23 cellular contexts compared by ENCODE assay signal in the genomic region with DNA sequence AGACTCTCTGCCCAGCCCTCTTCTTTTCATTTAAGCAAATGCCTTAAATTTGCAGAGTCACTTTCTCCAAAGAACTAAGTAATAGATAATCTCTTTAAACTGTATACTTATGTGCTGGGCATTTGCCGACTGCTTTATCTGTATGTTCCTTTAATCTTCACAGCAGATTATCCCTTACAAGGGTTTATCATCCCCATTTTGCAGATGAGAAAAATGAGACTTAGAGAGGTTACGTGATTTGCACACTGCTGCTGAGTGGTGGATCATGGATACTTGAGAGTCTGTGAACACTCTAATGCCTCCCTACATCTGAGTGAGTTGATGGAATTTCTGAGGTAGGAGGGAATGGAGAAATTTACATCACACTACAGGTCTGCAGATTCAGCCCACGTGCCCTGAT. TPM values are rescaled to one million over a fixed set of nuclear protein-coding genes. Genes with fewer than 3 reads are reported as not detected.
A peak's percentile ranks its signal among the peaks of the same experiment; 100 is the strongest.
DNase-seq lines count a peak whose midpoint lies in the region; ATAC-seq and TF ChIP-seq lines count a peak whose summit lies in the region.
"Had no signal": no experiment of that assay in that cellular context is flagged by ENCODE, and none has a peak within 500 bp of the region (broad histone marks: within the 10 kb centered on the region; RNA-seq: fewer than 3 reads in every experiment).

No MANE protein-coding gene starts in this region.

- H3K4me1 Mint-ChIP-seq in activated CD8-positive, alpha-beta memory T cell treated with anti-CD3 and anti-CD28 coated beads, Interleukin-2, amount 10 ng/mL, durations not matched to agents 7 days and 5 days = peaks cover 41% of the 10 kb centered on the region
- H3K4me1 Mint-ChIP-seq in activated naive CD8-positive, alpha-beta T cell treated with anti-CD3 and anti-CD28 coated beads for 36 hours = peaks cover 46% of the 10 kb centered on the region
- peaks cover 29% of the 10 kb centered on the region for H3K4me1 Mint-ChIP-seq in nephron

- H3K4me1 ChIP-seq in Loucy (ENCODE audit: insufficient read depth, low read length, poor library complexity, severe bottlenecking) (peaks cover 11% of the 10 kb centered on the region), upper lobe of right lung (peaks cover 22% of the 10 kb centered on the region)

- H3K4me2 ChIP-seq in Loucy (ENCODE audit: low read depth, low read length, poor library complexity, severe bottlenecking) = peak overlapping the region; percentile 98

- H3K36me3 ChIP-seq in Loucy (ENCODE audit: insufficient read depth, low read length) (peaks cover 6% of the 10 kb centered on the region; the same call in 1 of the 2 replicates), upper lobe of right lung (peaks cover 33% of the 10 kb centered on the region)

- H3F3A ChIP-seq in Loucy (ENCODE audit: low read depth) = no peaks in the 10 kb centered on the region

- no peak for TF ChIP-seq CTCF in Loucy (conservative IDR thresholded peaks at IDR 0.05; ENCODE audit: low read length)
- TF ChIP-seq CTCF in nephron (IDR thresholded peaks at IDR 0.05; ENCODE audit: unreplicated experiment in 3 of 3) = no peak
- TF ChIP-seq CTCF in upper lobe of right lung (IDR thresholded peaks at IDR 0.05) = no peak

- H3K9me3 Mint-ChIP-seq in activated CD8-positive, alpha-beta memory T cell treated with anti-CD3 and anti-CD28 coated beads, Interleukin-2, amount 10 ng/mL, durations not matched to agents 7 days and 5 days (ENCODE audit: low read depth) = no peaks in the 10 kb centered on the region
- H3K9me3 Mint-ChIP-seq in activated naive CD8-positive, alpha-beta T cell treated with anti-CD3 and anti-CD28 coated beads for 36 hours = no peaks in the 10 kb centered on the region
- no peaks in the 10 kb centered on the region for H3K9me3 Mint-ChIP-seq in nephron
- H3K9me3 Mint-ChIP-seq: CD14-positive monocyte had no signal

- H3K27me3 ChIP-seq in Loucy (ENCODE audit: insufficient read depth, low read length, poor library complexity, severe bottlenecking) = no peaks in the 10 kb centered on the region
- no peaks in the 10 kb centered on the region for H3K27me3 ChIP-seq in upper lobe of right lung

- H3K27me3 Mint-ChIP-seq in activated CD8-positive, alpha-beta memory T cell treated with anti-CD3 and anti-CD28 coated beads, Interleukin-2, amount 10 ng/mL, durations not matched to agents 7 days and 5 days = no peaks in the 10 kb centered on the region
- H3K27me3 Mint-ChIP-seq in activated naive CD8-positive, alpha-beta T cell treated with anti-CD3 and anti-CD28 coated beads for 36 hours = no peaks in the 10 kb centered on the region
- no peaks in the 10 kb centered on the region for H3K27me3 Mint-ChIP-seq in nephron (ENCODE audit: low read depth)
- H3K27me3 Mint-ChIP-seq: B cell had no signal

- peaks cover 39% of the 10 kb centered on the region for H3K79me2 ChIP-seq in Loucy (ENCODE audit: insufficient read depth, low read length)

- no peaks in the 10 kb centered on the region for H3K9me3 ChIP-seq in Loucy (ENCODE audit: insufficient read depth, low read depth, low read length)
- H3K9me3 ChIP-seq in upper lobe of right lung = no peaks in the 10 kb centered on the region

- H3K9me2 ChIP-seq in Loucy (replicated peaks; ENCODE audit: low read depth, low read length) = no peaks in the 10 kb centered on the region

- no peak overlapping the region for H3K27ac ChIP-seq in upper lobe of right lung
- H3K27ac ChIP-seq: HL-60 had no signal

- intact Hi-C loops in upper lobe of right lung (cut with DNase I) (no loop called here), left colon (cut with DNase I, micrococcal nuclease) (no loop called here)

- no peak overlapping the region for H3K4me3 ChIP-seq in Loucy (ENCODE audit: low read length, poor library complexity, severe bottlenecking)
- no peak overlapping the region for H3K4me3 ChIP-seq in upper lobe of right lung

- peak overlapping the region; percentile 31 for H3K27ac Mint-ChIP-seq in activated CD8-positive, alpha-beta memory T cell treated with anti-CD3 and anti-CD28 coated beads, Interleukin-2, amount 10 ng/mL, durations not matched to agents 7 days and 5 days
- peak overlapping the region; percentile 6 for H3K27ac Mint-ChIP-seq in activated naive CD8-positive, alpha-beta T cell treated with anti-CD3 and anti-CD28 coated beads for 36 hours
- no peak overlapping the region for H3K27ac Mint-ChIP-seq in nephron
- H3K27ac Mint-ChIP-seq: B cell had no signal

- no peak for DNase-seq in activated CD8-positive, alpha-beta memory T cell treated with anti-CD3 and anti-CD28 coated beads, Interleukin-2, amount 10 ng/mL, durations not matched to agents 7 days and 5 days
- DNase-seq in activated CD8-positive, alpha-beta memory T cell treated with anti-CD3 and anti-CD28 coated beads, Interleukin-2, amount 50 U/mL, for 48 hours = no peak
- no peak for DNase-seq in activated naive CD8-positive, alpha-beta T cell treated with anti-CD3 and anti-CD28 coated beads for 36 hours
- DNase-seq in upper lobe of right lung = no peak
- no peak for DNase-seq in SW480 (ENCODE audit: low spot score)
- DNase-seq in left colon = no peak
- DNase-seq: EL, GF-D8, GOT3, HCEC 1CT, KBM-7, NCI-H1092, NCI-H146, NCI-H2029, NCI-H2227 treated with DMSO at 0.1 percent for 48 hours, NCI-H510A, NCI-H748 treated with DMSO at 0.1 percent for 48 hours had no signal

- no peak overlapping the region for H3K4me3 Mint-ChIP-seq in activated CD8-positive, alpha-beta memory T cell treated with anti-CD3 and anti-CD28 coated beads, Interleukin-2, amount 10 ng/mL, durations not matched to agents 7 days and 5 days
- no peak overlapping the region for H3K4me3 Mint-ChIP-seq in activated naive CD8-positive, alpha-beta T cell treated with anti-CD3 and anti-CD28 coated beads for 36 hours
- peak overlapping the region in 2 of 3 experiments; percentile 21 to 38 for H3K4me3 Mint-ChIP-seq in nephron
- H3K4me3 Mint-ChIP-seq: B cell, CD14-positive monocyte had no signal

- CTCF ChIA-PET in activated CD8-positive, alpha-beta memory T cell treated with anti-CD3 and anti-CD28 coated beads, Interleukin-2, amount 10 ng/mL, durations not matched to agents 7 days and 5 days (lab: Charles Lee) = no interaction called here

- H3K9ac ChIP-seq in Loucy (ENCODE audit: low read depth, low read length, poor library complexity, severe bottlenecking) = no peak overlapping the region

- H2AFZ ChIP-seq in Loucy (ENCODE audit: low read length) = no peak overlapping the region

- H4K20me1 ChIP-seq in Loucy (ENCODE audit: insufficient read depth, low read length, poor library complexity, severe bottlenecking) = peaks cover 8% of the 10 kb centered on the region

- ATAC-seq in activated CD8-positive, alpha-beta memory T cell treated with anti-CD3 and anti-CD28 coated beads, Interleukin-2, amount 10 ng/mL, durations not matched to agents 7 days and 5 days = no peak
- ATAC-seq in upper lobe of right lung (no peak), left colon (no peak)
- ATAC-seq: HepG2 had no signal

- H3K36me3 Mint-ChIP-seq in activated CD8-positive, alpha-beta memory T cell treated with anti-CD3 and anti-CD28 coated beads, Interleukin-2, amount 10 ng/mL, durations not matched to agents 7 days and 5 days = peaks cover 46% of the 10 kb centered on the region
- peaks cover 62% of the 10 kb centered on the region for H3K36me3 Mint-ChIP-seq in activated naive CD8-positive, alpha-beta T cell treated with anti-CD3 and anti-CD28 coated beads for 36 hours
- peaks cover 35% of the 10 kb centered on the region for H3K36me3 Mint-ChIP-seq in nephron (ENCODE audit: low read depth)

RNA-seq across cellular contexts. Expression of a gene that starts 4.2 kb away (rescaled TPM):
- 10 to 100 TPM; 14.2 to 18.9 TPM for total RNA-seq in activated CD8-positive, alpha-beta memory T cell treated with anti-CD3 and anti-CD28 coated beads, Interleukin-2, amount 10 ng/mL, durations not matched to agents 7 days and 5 days
- total RNA-seq in activated naive CD8-positive, alpha-beta T cell treated with anti-CD3 and anti-CD28 coated beads for 36 hours = 1 to 10 TPM; 7.7 to 8.6 TPM
- total RNA-seq in upper lobe of right lung (8.3 TPM), left colon (1 to 10 TPM; 5.5 to 6.8 TPM)

RNA-seq across cellular contexts. Expression of a gene that starts 22.9 kb away (rescaled TPM):
- 1,000 to 10,000 TPM; 1,251 to 1,331 TPM for total RNA-seq in activated CD8-positive, alpha-beta memory T cell treated with anti-CD3 and anti-CD28 coated beads, Interleukin-2, amount 10 ng/mL, durations not matched to agents 7 days and 5 days
- 1,000 to 10,000 TPM; 2,007 to 2,108 TPM for total RNA-seq in activated naive CD8-positive, alpha-beta T cell treated with anti-CD3 and anti-CD28 coated beads for 36 hours
- total RNA-seq in upper lobe of right lung = 1,020 TPM
- 100 to 1,000 TPM; 837 to 857 TPM for total RNA-seq in left colon

RNA-seq across cellular contexts. Expression of a gene that starts 23.0 kb away (rescaled TPM):
- total RNA-seq in activated CD8-positive, alpha-beta memory T cell treated with anti-CD3 and anti-CD28 coated beads, Interleukin-2, amount 10 ng/mL, durations not matched to agents 7 days and 5 days = 10 to 100 TPM; 25.5 to 27.7 TPM
- total RNA-seq in activated naive CD8-positive, alpha-beta T cell treated with anti-CD3 and anti-CD28 coated beads for 36 hours = 10 to 100 TPM; 17.7 to 20.7 TPM
- total RNA-seq in upper lobe of right lung (18.8 TPM), left colon (10 to 100 TPM; 13.9 to 20.6 TPM)

RNA-seq across cellular contexts. Expression of a gene that starts 31.4 kb away (rescaled TPM):
- total RNA-seq in activated CD8-positive, alpha-beta memory T cell treated with anti-CD3 and anti-CD28 coated beads, Interleukin-2, amount 10 ng/mL, durations not matched to agents 7 days and 5 days = 10 to 100 TPM; 12.1 to 26.0 TPM
- total RNA-seq in activated naive CD8-positive, alpha-beta T cell treated with anti-CD3 and anti-CD28 coated beads for 36 hours = 1 to 10 TPM; 1.0 to 1.9 TPM
- total RNA-seq in upper lobe of right lung (21.8 TPM), left colon (10 to 100 TPM; 18.1 to 28.6 TPM)

Comparison
In these comparisons a context has a peak if more than half of its experiments do, and no peak if none do; other contexts are left out.
1. H3K27ac Mint-ChIP-seq: peak in activated CD8-positive, alpha-beta memory T cell treated with anti-CD3 and anti-CD28 coated beads, Interleukin-2, amount 10 ng/mL, durations not matched to agents 7 days and 5 days (single experiment) and activated naive CD8-positive, alpha-beta T cell treated with anti-CD3 and anti-CD28 coated beads for 36 hours (single experiment); none in nephron (0 of 3).
2. H3K4me3 Mint-ChIP-seq: peak in nephron (2 of 3); none in activated CD8-positive, alpha-beta memory T cell treated with anti-CD3 and anti-CD28 coated beads, Interleukin-2, amount 10 ng/mL, durations not matched to agents 7 days and 5 days (single experiment) and activated naive CD8-positive, alpha-beta T cell treated with anti-CD3 and anti-CD28 coated beads for 36 hours (single experiment).